Comparison of ENCODE assay signal across 1 cellular context in genomic region chr6:142570221-142570671, GRCh38.
TF ChIP-seq lines count a peak whose summit lies in the region.

No MANE protein-coding gene starts in this region.

TF ChIP-seq in GM12878, 131 proteins besides CTCF, POLR2A, EP300 and RAD21 (continued from another document):
- TF ChIP-seq NR2F1 (conservative IDR thresholded peaks at IDR 0.05): no peak
- TF ChIP-seq IRF5 (IDR thresholded peaks at IDR 0.05; ENCODE audit: borderline replicate concordance): no peak
- no peak for TF ChIP-seq REST (IDR thresholded peaks at IDR 0.05; ENCODE audit: low read depth, low read length)
- no peak for TF ChIP-seq NFYA (IDR thresholded peaks at IDR 0.05; ENCODE audit: borderline replicate concordance, low read depth, low read length)
- no peak for TF ChIP-seq RB1 (IDR thresholded peaks at IDR 0.05; ENCODE audit: borderline replicate concordance)
- TF ChIP-seq NBN (IDR thresholded peaks at IDR 0.05): no peak
- TF ChIP-seq MTA2 (IDR thresholded peaks at IDR 0.05; ENCODE audit: low read depth): no peak
- peak; percentile 82 for TF ChIP-seq NFIC (IDR thresholded peaks at IDR 0.05; ENCODE audit: low read depth, low read length)
- TF ChIP-seq POLR2AphosphoS5 (IDR thresholded peaks at IDR 0.05; ENCODE audit: low read length): no peak
- no peak for TF ChIP-seq RFX5 (IDR thresholded peaks at IDR 0.05; ENCODE audit: low read depth, low read length)
- no peak for TF ChIP-seq ATF7 (IDR thresholded peaks at IDR 0.05; ENCODE audit: low read depth)
- TF ChIP-seq IKZF2 (IDR thresholded peaks at IDR 0.05): no peak
- no peak for TF ChIP-seq STAT1 (conservative IDR thresholded peaks at IDR 0.05)
- peak; percentile 14; the same call in 1 of the 2 replicates for TF ChIP-seq TCF7 (IDR thresholded peaks at IDR 0.05; ENCODE audit: borderline replicate concordance)
- TF ChIP-seq RUNX3 (IDR thresholded peaks at IDR 0.05; ENCODE audit: low read length): peak; percentile 78
- no peak; the same call in 1 of the 2 replicates for TF ChIP-seq CREM (IDR thresholded peaks at IDR 0.05; ENCODE audit: low read depth)
- no peak for TF ChIP-seq PBX3 (IDR thresholded peaks at IDR 0.05; ENCODE audit: insufficient replicate concordance, low read depth, low read length)
- no peak for TF ChIP-seq EZH2 (IDR thresholded peaks at IDR 0.05; ENCODE audit: borderline replicate concordance, control insufficient read depth, low read depth, low read length)
- peak; percentile 71; the same call in 1 of the 2 replicates for TF ChIP-seq FOXM1 (IDR thresholded peaks at IDR 0.05; ENCODE audit: low read depth, low read length)
- TF ChIP-seq MEF2B (IDR thresholded peaks at IDR 0.05; ENCODE audit: partially characterized antibody, poor library complexity, severe bottlenecking): no peak
- TF ChIP-seq NR2C1 (IDR thresholded peaks at IDR 0.05): no peak
- no peak for TF ChIP-seq ZNF592 (IDR thresholded peaks at IDR 0.05)
- TF ChIP-seq MYB (IDR thresholded peaks at IDR 0.05; ENCODE audit: borderline replicate concordance, low read depth, low read length): no peak
